Comparison of ENCODE assay signal across 9 cellular contexts in the genomic region with DNA sequence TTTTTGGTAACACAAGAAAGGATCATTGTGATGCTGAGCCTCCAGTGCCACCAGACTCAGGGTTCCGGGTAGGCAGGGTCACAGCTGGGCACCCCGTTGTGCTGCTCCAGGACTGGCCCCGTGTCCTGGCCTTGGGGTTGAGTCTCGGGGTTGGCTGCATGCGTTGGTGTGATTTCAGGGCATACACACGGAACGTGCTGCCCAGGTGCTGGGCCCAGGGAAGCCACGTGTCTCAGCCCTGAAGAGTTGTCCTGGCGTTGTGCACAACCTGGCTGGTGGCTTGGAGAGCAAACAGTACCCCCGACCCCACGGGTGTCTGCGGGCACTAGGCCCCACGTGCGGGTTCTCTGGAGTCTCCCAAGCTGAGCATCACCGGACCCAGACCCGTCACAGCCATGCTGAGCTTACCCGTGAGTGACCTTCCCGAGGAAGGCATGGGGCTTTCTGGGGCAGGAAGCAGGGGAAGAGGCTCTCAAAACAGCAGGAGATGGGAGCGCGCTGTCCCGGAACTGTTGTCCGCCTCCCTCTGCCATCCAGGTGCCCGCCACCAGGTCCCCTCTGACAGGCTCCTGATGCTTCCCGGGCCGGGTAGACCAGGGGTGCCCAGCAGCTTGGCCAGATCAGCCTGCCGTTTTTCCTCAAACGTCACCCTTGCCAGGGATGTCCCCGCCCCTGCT.
DNase-seq lines count a peak whose midpoint lies in the region; ATAC-seq and TF ChIP-seq lines count a peak whose summit lies in the region.
"Had no signal": no experiment of that assay in that cellular context is flagged by ENCODE, and none has a peak within 500 bp of the region (broad histone marks: within the 10 kb centered on the region; RNA-seq: fewer than 3 reads in every experiment).

No MANE protein-coding gene starts in this region.

- H3K4me3 ChIP-seq in MG63, result no peak overlapping the region

- H3K27me3 Mint-ChIP-seq in natural killer cell treated with Interleukin-12 subunit alpha and Interleukin-12 subunit beta and Interleukin-15 and Interleukin-18, amount 100 ng/mL, for 72 hours, result no peaks in the 10 kb centered on the region

- DNase-seq in sciatic nerve (ENCODE audit: low spot score) (peak; percentile 55), NCI-H2171 (lab: John Stamatoyannopoulos, UW) (no peak), MG63 (no peak)
- DNase-seq in natural killer cell treated with Interleukin-12 subunit alpha and Interleukin-12 subunit beta and Interleukin-15 and Interleukin-18, amount 100 ng/mL, for 72 hours (ENCODE audit: low spot score), result no peak

- H3K27ac ChIP-seq in cingulate gyrus (ENCODE audit: low read depth, low read length), result peak overlapping the region; percentile 87
- H3K27ac ChIP-seq: parathyroid adenoma had no signal

- ATAC-seq in GM18505 (IDR thresholded peaks at IDR 0.05; ENCODE audit: unreplicated experiment) (no peak), HG03432 (IDR thresholded peaks at IDR 0.05; ENCODE audit: unreplicated experiment) (peak; percentile 0), sciatic nerve (no peak), HG03139 (IDR thresholded peaks at IDR 0.05; ENCODE audit: unreplicated experiment) (no peak)
- ATAC-seq in natural killer cell treated with Interleukin-12 subunit alpha and Interleukin-12 subunit beta and Interleukin-15 and Interleukin-18, amount 100 ng/mL, for 72 hours, result no peak

- H3K4me3 Mint-ChIP-seq in natural killer cell treated with Interleukin-12 subunit alpha and Interleukin-12 subunit beta and Interleukin-15 and Interleukin-18, amount 100 ng/mL, for 72 hours, result no peak overlapping the region

- TF ChIP-seq POLR2A in GM18505 (IDR thresholded peaks at IDR 0.05; ENCODE audit: borderline replicate concordance, extremely low read depth, insufficient read depth, insufficient read length), result peak; percentile 55

- no peaks in the 10 kb centered on the region for H3K36me3 Mint-ChIP-seq in natural killer cell treated with Interleukin-12 subunit alpha and Interleukin-12 subunit beta and Interleukin-15 and Interleukin-18, amount 100 ng/mL, for 72 hours

- no peaks in the 10 kb centered on the region for H3K9me3 Mint-ChIP-seq in natural killer cell treated with Interleukin-12 subunit alpha and Interleukin-12 subunit beta and Interleukin-15 and Interleukin-18, amount 100 ng/mL, for 72 hours

- peak overlapping the region in 1 of 2 donors; percentile 85 for H3K27ac Mint-ChIP-seq in natural killer cell treated with Interleukin-12 subunit alpha and Interleukin-12 subunit beta and Interleukin-15 and Interleukin-18, amount 100 ng/mL, for 72 hours

- peaks cover 24 to 53% of the 10 kb centered on the region in 2 donors for H3K4me1 Mint-ChIP-seq in natural killer cell treated with Interleukin-12 subunit alpha and Interleukin-12 subunit beta and Interleukin-15 and Interleukin-18, amount 100 ng/mL, for 72 hours (ENCODE audit: low read depth in 2 of 2)

- intact Hi-C loops in sciatic nerve (cut with DNase I), result no loop called here

- H3K27me3 ChIP-seq in MG63, result no peaks in the 10 kb centered on the region

- no peaks in the 10 kb centered on the region for H3K36me3 ChIP-seq in MG63

- H3K9me3 ChIP-seq in MG63, result no peaks in the 10 kb centered on the region
